ENCODE assay signal across 9 cellular contexts in the genomic region with DNA sequence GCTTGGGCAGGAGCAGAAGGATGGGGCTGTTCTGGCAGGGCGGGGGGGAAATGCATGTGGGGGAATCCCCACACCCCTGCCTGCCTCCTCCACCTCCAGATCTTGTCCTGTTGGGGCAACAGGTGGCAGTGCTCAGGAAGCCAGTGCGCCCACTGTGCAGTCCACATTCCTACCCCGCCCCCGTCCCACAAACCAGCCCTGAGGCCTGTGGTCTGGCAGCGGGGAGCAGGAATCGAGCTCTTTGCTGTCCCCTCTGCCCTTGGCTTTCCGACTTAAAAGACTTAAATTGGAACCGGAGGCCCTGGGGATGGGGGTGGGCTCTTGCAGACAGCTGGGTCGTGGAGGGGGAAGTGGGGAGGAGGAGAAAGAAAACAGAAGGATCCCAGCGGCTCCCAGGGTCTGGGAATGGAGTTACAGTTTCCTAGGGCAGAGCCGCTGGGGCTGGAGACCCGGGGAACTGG. TPM values are rescaled to one million over a fixed set of nuclear protein-coding genes. Genes with fewer than 3 reads are reported as not detected.
DNase-seq lines count a peak whose midpoint lies in the region; ATAC-seq and TF ChIP-seq lines count a peak whose summit lies in the region.
"Had no signal": no experiment of that assay in that cellular context is flagged by ENCODE, and none has a peak within 500 bp of the region (broad histone marks: within the 10 kb centered on the region; RNA-seq: fewer than 3 reads in every experiment).

No MANE protein-coding gene starts in this region.

- H3K27me3 Mint-ChIP-seq in MCF 10A (ENCODE audit: insufficient read depth, unreplicated experiment): no peaks in the 10 kb centered on the region

- H3K4me1 ChIP-seq in breast epithelium (peaks cover 4 to 43% of the 10 kb centered on the region in 2 donors), transverse colon (peaks cover 14 to 48% (median 37%) of the 10 kb centered on the region in 4 donors)

- H3K4me3 Mint-ChIP-seq in MCF 10A (ENCODE audit: unreplicated experiment): no peak overlapping the region

- TF ChIP-seq POLR2A in breast epithelium (IDR thresholded peaks at IDR 0.05) (no peak), transverse colon (IDR thresholded peaks at IDR 0.05) (no peak)

- POLR2A ChIA-PET in MCF 10A (lab: Yijun Ruan, JAX): interaction anchor here (2.2 kb wide), 1 partner anchor 71 kb away, joined by 11 read pairs; the partner anchor contains the start of gene DCAF15

- ATAC-seq in GM19328 (IDR thresholded peaks at IDR 0.05; ENCODE audit: unreplicated experiment) (no peak), GM21447 (IDR thresholded peaks at IDR 0.05; ENCODE audit: unreplicated experiment) (no peak), HG02759 (IDR thresholded peaks at IDR 0.05; ENCODE audit: unreplicated experiment) (no peak)

- H3K27ac Mint-ChIP-seq in MCF 10A (ENCODE audit: low read depth, unreplicated experiment): no peak overlapping the region

- peak overlapping the region in 1 of 3 donors; percentile 16 for H3K4me3 ChIP-seq in breast epithelium
- no peak overlapping the region for H3K4me3 ChIP-seq in transverse colon
- H3K4me3 ChIP-seq: lung had no signal

- no peaks in the 10 kb centered on the region for H3K9me3 ChIP-seq in breast epithelium
- H3K9me3 ChIP-seq in transverse colon: no peaks in the 10 kb centered on the region

- WGBS in transverse colon (ENCODE audit: low coverage in 1 of 2), 2 donors: 45 to 50% methylated on average over 2 to 12 of the region's 12 CpGs

- in situ Hi-C loops in transverse colon (cut with MboI; ENCODE audit: low pct_ligation_motif_present in 1 of 4, low pct_unique_long_range_greater_than_20kb in 1 of 4, low sequenced_read_pairs in 3 of 4): loop anchor here in 2 of 4 donors (10.0 to 25.0 kb wide), 2 partner anchors 174 to 181 kb away; partner anchors contain the start of genes MISP3 (in 1 of the 2) and PALM3 (in 1 of the 2)

- no peaks in the 10 kb centered on the region for H3K9me3 Mint-ChIP-seq in MCF 10A (ENCODE audit: unreplicated experiment)

- H3K27me3 ChIP-seq in breast epithelium (no peaks in the 10 kb centered on the region), transverse colon (no peaks in the 10 kb centered on the region)

- BruUV-seq in MCF 10A (replicated peaks; lab: Mats Ljungman, UMichigan): no TSS peak

- TF ChIP-seq CTCF in breast epithelium (IDR thresholded peaks at IDR 0.05) (no peak), MCF 10A (IDR thresholded peaks at IDR 0.05; ENCODE audit: unreplicated experiment) (no peak), transverse colon (IDR thresholded peaks at IDR 0.05) (no peak)

- CTCF ChIA-PET in MCF 10A (lab: Yijun Ruan, JAX): interaction anchor here (0.6 to 1.5 kb wide), 22 partner anchors 8 to 674 kb away, joined by 3 to 8 read pairs (median 4); partner anchors contain the start of gene IL27RA

- TF ChIP-seq EP300 in transverse colon (IDR thresholded peaks at IDR 0.05; ENCODE audit: low read depth): no peak

- H3K4me1 Mint-ChIP-seq in MCF 10A (ENCODE audit: insufficient read depth, unreplicated experiment): no peaks in the 10 kb centered on the region

- H3K27ac ChIP-seq in breast epithelium (peak overlapping the region; percentile 95 to 97), transverse colon (peak overlapping the region; percentile 72 to 85 (median 84))

- peak in 1 of 2 donors; percentile 86 for DNase-seq in breast epithelium (ENCODE audit: low spot score in 2 of 2)
- no peak for DNase-seq in MCF 10A (ENCODE audit: unreplicated experiment)
- DNase-seq in activated T-cell treated with anti-CD3 and anti-CD28 coated beads, Interleukin-2, amount 50 U/mL, for 48 hours: peak; percentile 43 to 56
- peak; percentile 83 for DNase-seq in left kidney (ENCODE audit: low read depth, low spot score)
- no peak for DNase-seq in transverse colon

- intact Hi-C loops in breast epithelium (cut with DNase I; ENCODE audit: low total_unique reads): loop anchor here (10.0 kb wide), 1 partner anchor 194 kb away; the partner anchor contains the start of gene MISP3
- intact Hi-C loops in MCF 10A (cut with micrococcal nuclease): loop anchor here (2.0 to 5.0 kb wide), 2 partner anchors 72 to 284 kb away; partner anchors contain the start of gene DCAF15
- intact Hi-C loops in transverse colon (cut with DNase I; ENCODE audit: low total_unique reads): loop anchor here (2.0 kb wide), 1 partner anchor 194 kb away; no protein-coding TSS in a partner anchor

- H3K36me3 Mint-ChIP-seq in MCF 10A (ENCODE audit: insufficient read depth, unreplicated experiment): no peaks in the 10 kb centered on the region

- no peaks in the 10 kb centered on the region for H3K36me3 ChIP-seq in breast epithelium
- no peaks in the 10 kb centered on the region for H3K36me3 ChIP-seq in transverse colon

RNA-seq across cellular contexts. Expression of gene NANOS3, which starts 4.3 kb away (rescaled TPM):
- total RNA-seq in breast epithelium: not detected
- total RNA-seq in MCF 10A (2022): not detected in 2 replicates
- not detected for total RNA-seq in transverse colon

RNA-seq across cellular contexts. Expression of gene BRME1, which starts 24.7 kb away (rescaled TPM):
- total RNA-seq in breast epithelium: 1 to 10 TPM; 1.3 to 6.3 (median 1.6) TPM
- 0.75 and 1.8 TPM in 2 replicates for total RNA-seq in MCF 10A (2022)
- 100 to 1,000 TPM in 1 of 4 donors, 1 to 10 TPM in 3; 5.2 to 102 (median 6.7) TPM for total RNA-seq in transverse colon

RNA-seq across cellular contexts. Expression of gene CC2D1A, which starts 24.7 kb away (rescaled TPM):
- 10 to 100 TPM; 16.6 to 50.1 (median 43.6) TPM for total RNA-seq in breast epithelium
- total RNA-seq in MCF 10A (2022): 36.7 and 37.1 TPM in 2 replicates
- 100 to 1,000 TPM; 113 to 294 (median 177) TPM for total RNA-seq in transverse colon

RNA-seq across cellular contexts. Expression of gene PODNL1, which starts 57.0 kb away (rescaled TPM):
- total RNA-seq in breast epithelium (1 to 10 TPM in 2 of 3 donors, under 1 TPM in 1; 0.80 to 8.8 (median 2.3) TPM), MCF 10A (2022) (0.25 and 0.51 TPM in 2 replicates), transverse colon (10 to 100 TPM in 1 of 4 donors, 1 to 10 TPM in 3; 3.0 to 15.3 (median 3.2) TPM)

Comparison
In these comparisons a context has a peak if more than half of its experiments do, and no peak if none do; other contexts are left out.
1. DNase-seq: peak in activated T-cell treated with anti-CD3 and anti-CD28 coated beads, Interleukin-2, amount 50 U/mL, for 48 hours (2 of 2) and left kidney (single experiment); none in MCF 10A (single experiment) and transverse colon (single experiment).